1 cellular context compared by ENCODE assay signal in the genomic region with DNA sequence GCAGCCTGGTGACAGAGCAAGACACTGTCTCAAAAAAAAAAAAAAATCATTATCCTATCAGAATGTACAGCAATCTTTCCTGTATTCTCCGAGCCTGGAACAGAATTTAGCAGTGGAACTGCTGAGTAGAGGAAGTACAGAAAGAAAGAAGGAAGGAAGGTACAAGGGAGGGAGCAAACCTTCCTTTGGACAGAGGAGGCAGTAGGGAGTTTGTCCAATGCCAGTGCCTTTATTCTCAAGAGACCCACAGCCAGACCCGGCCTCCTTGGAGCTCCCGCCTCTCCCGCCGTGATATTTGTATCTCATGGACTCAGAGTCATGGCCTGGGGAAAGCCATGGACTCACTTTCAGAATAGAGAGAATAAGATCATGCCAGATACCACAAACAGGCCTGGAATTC.
TF ChIP-seq lines count a peak whose summit lies in the region.

No MANE protein-coding gene starts in this region.

TF ChIP-seq in GM23338, 12 proteins besides CTCF, POLR2A, EP300 and RAD21 (continued from another document):
- TF ChIP-seq NANOG (IDR thresholded peaks at IDR 0.05; ENCODE audit: borderline replicate concordance): no peak
- no peak for TF ChIP-seq ZNF331 (CRISPR knock-in tag; IDR thresholded peaks at IDR 0.05; ENCODE audit: low read depth)
- no peak for TF ChIP-seq STAT1 (IDR thresholded peaks at IDR 0.05; ENCODE audit: unreplicated experiment)
- TF ChIP-seq, protein P1, sequence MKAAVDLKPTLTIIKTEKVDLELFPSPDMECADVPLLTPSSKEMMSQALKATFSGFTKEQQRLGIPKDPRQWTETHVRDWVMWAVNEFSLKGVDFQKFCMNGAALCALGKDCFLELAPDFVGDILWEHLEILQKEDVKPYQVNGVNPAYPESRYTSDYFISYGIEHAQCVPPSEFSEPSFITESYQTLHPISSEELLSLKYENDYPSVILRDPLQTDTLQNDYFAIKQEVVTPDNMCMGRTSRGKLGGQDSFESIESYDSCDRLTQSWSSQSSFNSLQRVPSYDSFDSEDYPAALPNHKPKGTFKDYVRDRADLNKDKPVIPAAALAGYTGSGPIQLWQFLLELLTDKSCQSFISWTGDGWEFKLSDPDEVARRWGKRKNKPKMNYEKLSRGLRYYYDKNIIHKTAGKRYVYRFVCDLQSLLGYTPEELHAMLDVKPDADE (IDR thresholded peaks at IDR 0.05): no peak
- TF ChIP-seq CREB1 (CRISPR knock-in tag; IDR thresholded peaks at IDR 0.05; ENCODE audit: low read depth): no peak
- no peak for TF ChIP-seq ZNF114 (CRISPR knock-in tag; IDR thresholded peaks at IDR 0.05)
- no peak for TF ChIP-seq POLR2AphosphoS5 (IDR thresholded peaks at IDR 0.05; ENCODE audit: low read depth)
- TF ChIP-seq, protein P2, sequence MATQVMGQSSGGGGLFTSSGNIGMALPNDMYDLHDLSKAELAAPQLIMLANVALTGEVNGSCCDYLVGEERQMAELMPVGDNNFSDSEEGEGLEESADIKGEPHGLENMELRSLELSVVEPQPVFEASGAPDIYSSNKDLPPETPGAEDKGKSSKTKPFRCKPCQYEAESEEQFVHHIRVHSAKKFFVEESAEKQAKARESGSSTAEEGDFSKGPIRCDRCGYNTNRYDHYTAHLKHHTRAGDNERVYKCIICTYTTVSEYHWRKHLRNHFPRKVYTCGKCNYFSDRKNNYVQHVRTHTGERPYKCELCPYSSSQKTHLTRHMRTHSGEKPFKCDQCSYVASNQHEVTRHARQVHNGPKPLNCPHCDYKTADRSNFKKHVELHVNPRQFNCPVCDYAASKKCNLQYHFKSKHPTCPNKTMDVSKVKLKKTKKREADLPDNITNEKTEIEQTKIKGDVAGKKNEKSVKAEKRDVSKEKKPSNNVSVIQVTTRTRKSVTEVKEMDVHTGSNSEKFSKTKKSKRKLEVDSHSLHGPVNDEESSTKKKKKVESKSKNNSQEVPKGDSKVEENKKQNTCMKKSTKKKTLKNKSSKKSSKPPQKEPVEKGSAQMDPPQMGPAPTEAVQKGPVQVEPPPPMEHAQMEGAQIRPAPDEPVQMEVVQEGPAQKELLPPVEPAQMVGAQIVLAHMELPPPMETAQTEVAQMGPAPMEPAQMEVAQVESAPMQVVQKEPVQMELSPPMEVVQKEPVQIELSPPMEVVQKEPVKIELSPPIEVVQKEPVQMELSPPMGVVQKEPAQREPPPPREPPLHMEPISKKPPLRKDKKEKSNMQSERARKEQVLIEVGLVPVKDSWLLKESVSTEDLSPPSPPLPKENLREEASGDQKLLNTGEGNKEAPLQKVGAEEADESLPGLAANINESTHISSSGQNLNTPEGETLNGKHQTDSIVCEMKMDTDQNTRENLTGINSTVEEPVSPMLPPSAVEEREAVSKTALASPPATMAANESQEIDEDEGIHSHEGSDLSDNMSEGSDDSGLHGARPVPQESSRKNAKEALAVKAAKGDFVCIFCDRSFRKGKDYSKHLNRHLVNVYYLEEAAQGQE (IDR thresholded peaks at IDR 0.05; ENCODE audit: unreplicated experiment): no peak
- no peak for TF ChIP-seq EZH2 (IDR thresholded peaks at IDR 0.05; ENCODE audit: low read depth, unreplicated experiment)
TF ChIP-seq in GM23338: peak in this region for 0.
